ENCODE assay signal across 1 cellular context in the genomic region with DNA sequence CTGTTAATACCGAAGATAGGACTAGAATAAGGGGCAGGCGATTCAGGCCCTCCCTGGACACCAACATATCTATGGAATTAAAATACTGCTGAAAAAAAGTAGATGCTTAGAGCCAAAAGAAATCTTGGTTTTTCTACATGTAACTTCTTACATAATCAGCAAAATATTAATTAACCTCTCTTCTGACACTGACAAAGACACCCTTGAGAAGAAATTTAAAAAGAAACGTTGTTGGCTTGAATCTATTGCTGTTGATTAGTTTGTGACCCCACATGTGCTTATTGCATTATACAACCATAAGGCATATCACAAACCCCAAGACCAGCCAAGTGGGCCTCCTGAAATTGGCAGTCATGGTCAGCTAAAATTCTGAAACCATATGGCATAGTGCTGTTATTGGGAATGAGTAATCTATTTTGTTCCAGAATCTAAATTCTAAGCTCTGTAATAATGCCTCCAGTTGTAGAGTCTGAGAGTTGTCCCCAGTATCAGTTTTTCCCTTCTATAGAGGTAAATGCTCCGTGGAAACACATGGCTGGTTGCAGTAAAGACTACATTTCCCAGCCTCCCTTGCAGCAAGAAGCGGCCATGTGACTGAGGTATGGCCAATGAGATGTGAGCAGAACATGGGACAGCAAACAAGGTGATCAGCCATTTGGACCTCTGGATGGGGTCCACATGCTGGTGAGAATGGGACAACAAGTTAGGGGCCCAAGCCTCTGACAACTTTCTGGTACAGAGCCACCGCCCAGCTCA.
TF ChIP-seq lines count a peak whose summit lies in the region.

No MANE protein-coding gene starts in this region.

TF ChIP-seq in K562, 482 proteins besides CTCF, POLR2A, EP300 and RAD21 (continued from another document and continues in another):
- TF ChIP-seq ZNF24 (IDR thresholded peaks at IDR 0.05) (no peak), ZKSCAN8 (CRISPR knock-in tag; IDR thresholded peaks at IDR 0.05) (no peak), TARDBP (IDR thresholded peaks at IDR 0.05) (no peak), SRSF1 (IDR thresholded peaks at IDR 0.05; ENCODE audit: low read depth, low read length) (no peak), SIX5 (IDR thresholded peaks at IDR 0.05; ENCODE audit: borderline replicate concordance in 1 of 2, insufficient read depth in 1 of 2, low read depth in 1 of 2, low read length in 2 of 2) (peak; percentile 89 to 90), PTTG1 (tag; IDR thresholded peaks at IDR 0.05; ENCODE audit: low read depth) (no peak), SPI1 (IDR thresholded peaks at IDR 0.05; ENCODE audit: borderline replicate concordance, low read depth, low read length) (no peak), PCBP2 (IDR thresholded peaks at IDR 0.05; ENCODE audit: low read depth, low read length, poor library complexity, severe bottlenecking) (no peak), CBX1 (IDR thresholded peaks at IDR 0.05; ENCODE audit: low read depth) (no peak), DPF2 (IDR thresholded peaks at IDR 0.05) (0 out of 2 replicates have a peak, but pooled peaks have one; percentile 7), PCBP1 (IDR thresholded peaks at IDR 0.05; ENCODE audit: low read depth, low read length, poor library complexity, severe bottlenecking) (no peak), ZNF253 (CRISPR knock-in tag; conservative IDR thresholded peaks at IDR 0.05) (no peak), SREBF1 (IDR thresholded peaks at IDR 0.05; ENCODE audit: borderline replicate concordance, low read depth, low read length) (no peak), RAD51 (IDR thresholded peaks at IDR 0.05; ENCODE audit: borderline replicate concordance, low read depth) (peak; percentile 96), L3MBTL2 (IDR thresholded peaks at IDR 0.05) (0 out of 2 replicates have a peak, but pooled peaks have one; percentile 19), KLF10 (CRISPR knock-in tag; IDR thresholded peaks at IDR 0.05) (no peak), HCFC1 (IDR thresholded peaks at IDR 0.05; ENCODE audit: low read depth, low read length) (peak; percentile 96), PTBP1 (IDR thresholded peaks at IDR 0.05; ENCODE audit: low read depth, low read length) (no peak), MEIS2 (IDR thresholded peaks at IDR 0.05; ENCODE audit: partially characterized antibody) (no peak), PURB (CRISPR knock-in tag; IDR thresholded peaks at IDR 0.05; ENCODE audit: low read depth) (no peak), NELFE (IDR thresholded peaks at IDR 0.05; ENCODE audit: insufficient read depth, insufficient read length) (no peak), RBBP5 (IDR thresholded peaks at IDR 0.05; ENCODE audit: borderline replicate concordance, insufficient read depth, low read length, poor library complexity, severe bottlenecking) (no peak)
- TF ChIP-seq, protein P1, sequence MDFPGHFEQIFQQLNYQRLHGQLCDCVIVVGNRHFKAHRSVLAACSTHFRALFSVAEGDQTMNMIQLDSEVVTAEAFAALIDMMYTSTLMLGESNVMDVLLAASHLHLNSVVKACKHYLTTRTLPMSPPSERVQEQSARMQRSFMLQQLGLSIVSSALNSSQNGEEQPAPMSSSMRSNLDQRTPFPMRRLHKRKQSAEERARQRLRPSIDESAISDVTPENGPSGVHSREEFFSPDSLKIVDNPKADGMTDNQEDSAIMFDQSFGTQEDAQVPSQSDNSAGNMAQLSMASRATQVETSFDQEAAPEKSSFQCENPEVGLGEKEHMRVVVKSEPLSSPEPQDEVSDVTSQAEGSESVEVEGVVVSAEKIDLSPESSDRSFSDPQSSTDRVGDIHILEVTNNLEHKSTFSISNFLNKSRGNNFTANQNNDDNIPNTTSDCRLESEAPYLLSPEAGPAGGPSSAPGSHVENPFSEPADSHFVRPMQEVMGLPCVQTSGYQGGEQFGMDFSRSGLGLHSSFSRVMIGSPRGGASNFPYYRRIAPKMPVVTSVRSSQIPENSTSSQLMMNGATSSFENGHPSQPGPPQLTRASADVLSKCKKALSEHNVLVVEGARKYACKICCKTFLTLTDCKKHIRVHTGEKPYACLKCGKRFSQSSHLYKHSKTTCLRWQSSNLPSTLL (IDR thresholded peaks at IDR 0.05) = no peak
- TF ChIP-seq, protein P2, sequence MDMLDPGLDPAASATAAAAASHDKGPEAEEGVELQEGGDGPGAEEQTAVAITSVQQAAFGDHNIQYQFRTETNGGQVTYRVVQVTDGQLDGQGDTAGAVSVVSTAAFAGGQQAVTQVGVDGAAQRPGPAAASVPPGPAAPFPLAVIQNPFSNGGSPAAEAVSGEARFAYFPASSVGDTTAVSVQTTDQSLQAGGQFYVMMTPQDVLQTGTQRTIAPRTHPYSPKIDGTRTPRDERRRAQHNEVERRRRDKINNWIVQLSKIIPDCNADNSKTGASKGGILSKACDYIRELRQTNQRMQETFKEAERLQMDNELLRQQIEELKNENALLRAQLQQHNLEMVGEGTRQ (CRISPR knock-in tag; IDR thresholded peaks at IDR 0.05) = peak; percentile 99
- TF ChIP-seq, protein P3, sequence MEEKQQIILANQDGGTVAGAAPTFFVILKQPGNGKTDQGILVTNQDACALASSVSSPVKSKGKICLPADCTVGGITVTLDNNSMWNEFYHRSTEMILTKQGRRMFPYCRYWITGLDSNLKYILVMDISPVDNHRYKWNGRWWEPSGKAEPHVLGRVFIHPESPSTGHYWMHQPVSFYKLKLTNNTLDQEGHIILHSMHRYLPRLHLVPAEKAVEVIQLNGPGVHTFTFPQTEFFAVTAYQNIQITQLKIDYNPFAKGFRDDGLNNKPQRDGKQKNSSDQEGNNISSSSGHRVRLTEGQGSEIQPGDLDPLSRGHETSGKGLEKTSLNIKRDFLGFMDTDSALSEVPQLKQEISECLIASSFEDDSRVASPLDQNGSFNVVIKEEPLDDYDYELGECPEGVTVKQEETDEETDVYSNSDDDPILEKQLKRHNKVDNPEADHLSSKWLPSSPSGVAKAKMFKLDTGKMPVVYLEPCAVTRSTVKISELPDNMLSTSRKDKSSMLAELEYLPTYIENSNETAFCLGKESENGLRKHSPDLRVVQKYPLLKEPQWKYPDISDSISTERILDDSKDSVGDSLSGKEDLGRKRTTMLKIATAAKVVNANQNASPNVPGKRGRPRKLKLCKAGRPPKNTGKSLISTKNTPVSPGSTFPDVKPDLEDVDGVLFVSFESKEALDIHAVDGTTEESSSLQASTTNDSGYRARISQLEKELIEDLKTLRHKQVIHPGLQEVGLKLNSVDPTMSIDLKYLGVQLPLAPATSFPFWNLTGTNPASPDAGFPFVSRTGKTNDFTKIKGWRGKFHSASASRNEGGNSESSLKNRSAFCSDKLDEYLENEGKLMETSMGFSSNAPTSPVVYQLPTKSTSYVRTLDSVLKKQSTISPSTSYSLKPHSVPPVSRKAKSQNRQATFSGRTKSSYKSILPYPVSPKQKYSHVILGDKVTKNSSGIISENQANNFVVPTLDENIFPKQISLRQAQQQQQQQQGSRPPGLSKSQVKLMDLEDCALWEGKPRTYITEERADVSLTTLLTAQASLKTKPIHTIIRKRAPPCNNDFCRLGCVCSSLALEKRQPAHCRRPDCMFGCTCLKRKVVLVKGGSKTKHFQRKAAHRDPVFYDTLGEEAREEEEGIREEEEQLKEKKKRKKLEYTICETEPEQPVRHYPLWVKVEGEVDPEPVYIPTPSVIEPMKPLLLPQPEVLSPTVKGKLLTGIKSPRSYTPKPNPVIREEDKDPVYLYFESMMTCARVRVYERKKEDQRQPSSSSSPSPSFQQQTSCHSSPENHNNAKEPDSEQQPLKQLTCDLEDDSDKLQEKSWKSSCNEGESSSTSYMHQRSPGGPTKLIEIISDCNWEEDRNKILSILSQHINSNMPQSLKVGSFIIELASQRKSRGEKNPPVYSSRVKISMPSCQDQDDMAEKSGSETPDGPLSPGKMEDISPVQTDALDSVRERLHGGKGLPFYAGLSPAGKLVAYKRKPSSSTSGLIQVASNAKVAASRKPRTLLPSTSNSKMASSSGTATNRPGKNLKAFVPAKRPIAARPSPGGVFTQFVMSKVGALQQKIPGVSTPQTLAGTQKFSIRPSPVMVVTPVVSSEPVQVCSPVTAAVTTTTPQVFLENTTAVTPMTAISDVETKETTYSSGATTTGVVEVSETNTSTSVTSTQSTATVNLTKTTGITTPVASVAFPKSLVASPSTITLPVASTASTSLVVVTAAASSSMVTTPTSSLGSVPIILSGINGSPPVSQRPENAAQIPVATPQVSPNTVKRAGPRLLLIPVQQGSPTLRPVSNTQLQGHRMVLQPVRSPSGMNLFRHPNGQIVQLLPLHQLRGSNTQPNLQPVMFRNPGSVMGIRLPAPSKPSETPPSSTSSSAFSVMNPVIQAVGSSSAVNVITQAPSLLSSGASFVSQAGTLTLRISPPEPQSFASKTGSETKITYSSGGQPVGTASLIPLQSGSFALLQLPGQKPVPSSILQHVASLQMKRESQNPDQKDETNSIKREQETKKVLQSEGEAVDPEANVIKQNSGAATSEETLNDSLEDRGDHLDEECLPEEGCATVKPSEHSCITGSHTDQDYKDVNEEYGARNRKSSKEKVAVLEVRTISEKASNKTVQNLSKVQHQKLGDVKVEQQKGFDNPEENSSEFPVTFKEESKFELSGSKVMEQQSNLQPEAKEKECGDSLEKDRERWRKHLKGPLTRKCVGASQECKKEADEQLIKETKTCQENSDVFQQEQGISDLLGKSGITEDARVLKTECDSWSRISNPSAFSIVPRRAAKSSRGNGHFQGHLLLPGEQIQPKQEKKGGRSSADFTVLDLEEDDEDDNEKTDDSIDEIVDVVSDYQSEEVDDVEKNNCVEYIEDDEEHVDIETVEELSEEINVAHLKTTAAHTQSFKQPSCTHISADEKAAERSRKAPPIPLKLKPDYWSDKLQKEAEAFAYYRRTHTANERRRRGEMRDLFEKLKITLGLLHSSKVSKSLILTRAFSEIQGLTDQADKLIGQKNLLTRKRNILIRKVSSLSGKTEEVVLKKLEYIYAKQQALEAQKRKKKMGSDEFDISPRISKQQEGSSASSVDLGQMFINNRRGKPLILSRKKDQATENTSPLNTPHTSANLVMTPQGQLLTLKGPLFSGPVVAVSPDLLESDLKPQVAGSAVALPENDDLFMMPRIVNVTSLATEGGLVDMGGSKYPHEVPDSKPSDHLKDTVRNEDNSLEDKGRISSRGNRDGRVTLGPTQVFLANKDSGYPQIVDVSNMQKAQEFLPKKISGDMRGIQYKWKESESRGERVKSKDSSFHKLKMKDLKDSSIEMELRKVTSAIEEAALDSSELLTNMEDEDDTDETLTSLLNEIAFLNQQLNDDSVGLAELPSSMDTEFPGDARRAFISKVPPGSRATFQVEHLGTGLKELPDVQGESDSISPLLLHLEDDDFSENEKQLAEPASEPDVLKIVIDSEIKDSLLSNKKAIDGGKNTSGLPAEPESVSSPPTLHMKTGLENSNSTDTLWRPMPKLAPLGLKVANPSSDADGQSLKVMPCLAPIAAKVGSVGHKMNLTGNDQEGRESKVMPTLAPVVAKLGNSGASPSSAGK (IDR thresholded peaks at IDR 0.05) = 0 out of 2 replicates have a peak, but pooled peaks have one; percentile 11
- TF ChIP-seq, protein P4, sequence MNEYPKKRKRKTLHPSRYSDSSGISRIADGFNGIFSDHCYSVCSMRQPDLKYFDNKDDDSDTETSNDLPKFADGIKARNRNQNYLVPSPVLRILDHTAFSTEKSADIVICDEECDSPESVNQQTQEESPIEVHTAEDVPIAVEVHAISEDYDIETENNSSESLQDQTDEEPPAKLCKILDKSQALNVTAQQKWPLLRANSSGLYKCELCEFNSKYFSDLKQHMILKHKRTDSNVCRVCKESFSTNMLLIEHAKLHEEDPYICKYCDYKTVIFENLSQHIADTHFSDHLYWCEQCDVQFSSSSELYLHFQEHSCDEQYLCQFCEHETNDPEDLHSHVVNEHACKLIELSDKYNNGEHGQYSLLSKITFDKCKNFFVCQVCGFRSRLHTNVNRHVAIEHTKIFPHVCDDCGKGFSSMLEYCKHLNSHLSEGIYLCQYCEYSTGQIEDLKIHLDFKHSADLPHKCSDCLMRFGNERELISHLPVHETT (CRISPR knock-in tag; conservative IDR thresholded peaks at IDR 0.05 in 1 of 2, IDR thresholded peaks at IDR 0.05 in 1 of 2) = no peak
- TF ChIP-seq, protein P5, sequence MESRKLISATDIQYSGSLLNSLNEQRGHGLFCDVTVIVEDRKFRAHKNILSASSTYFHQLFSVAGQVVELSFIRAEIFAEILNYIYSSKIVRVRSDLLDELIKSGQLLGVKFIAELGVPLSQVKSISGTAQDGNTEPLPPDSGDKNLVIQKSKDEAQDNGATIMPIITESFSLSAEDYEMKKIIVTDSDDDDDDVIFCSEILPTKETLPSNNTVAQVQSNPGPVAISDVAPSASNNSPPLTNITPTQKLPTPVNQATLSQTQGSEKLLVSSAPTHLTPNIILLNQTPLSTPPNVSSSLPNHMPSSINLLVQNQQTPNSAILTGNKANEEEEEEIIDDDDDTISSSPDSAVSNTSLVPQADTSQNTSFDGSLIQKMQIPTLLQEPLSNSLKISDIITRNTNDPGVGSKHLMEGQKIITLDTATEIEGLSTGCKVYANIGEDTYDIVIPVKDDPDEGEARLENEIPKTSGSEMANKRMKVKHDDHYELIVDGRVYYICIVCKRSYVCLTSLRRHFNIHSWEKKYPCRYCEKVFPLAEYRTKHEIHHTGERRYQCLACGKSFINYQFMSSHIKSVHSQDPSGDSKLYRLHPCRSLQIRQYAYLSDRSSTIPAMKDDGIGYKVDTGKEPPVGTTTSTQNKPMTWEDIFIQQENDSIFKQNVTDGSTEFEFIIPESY (CRISPR knock-in tag; IDR thresholded peaks at IDR 0.05) = no peak
- TF ChIP-seq, protein P6, sequence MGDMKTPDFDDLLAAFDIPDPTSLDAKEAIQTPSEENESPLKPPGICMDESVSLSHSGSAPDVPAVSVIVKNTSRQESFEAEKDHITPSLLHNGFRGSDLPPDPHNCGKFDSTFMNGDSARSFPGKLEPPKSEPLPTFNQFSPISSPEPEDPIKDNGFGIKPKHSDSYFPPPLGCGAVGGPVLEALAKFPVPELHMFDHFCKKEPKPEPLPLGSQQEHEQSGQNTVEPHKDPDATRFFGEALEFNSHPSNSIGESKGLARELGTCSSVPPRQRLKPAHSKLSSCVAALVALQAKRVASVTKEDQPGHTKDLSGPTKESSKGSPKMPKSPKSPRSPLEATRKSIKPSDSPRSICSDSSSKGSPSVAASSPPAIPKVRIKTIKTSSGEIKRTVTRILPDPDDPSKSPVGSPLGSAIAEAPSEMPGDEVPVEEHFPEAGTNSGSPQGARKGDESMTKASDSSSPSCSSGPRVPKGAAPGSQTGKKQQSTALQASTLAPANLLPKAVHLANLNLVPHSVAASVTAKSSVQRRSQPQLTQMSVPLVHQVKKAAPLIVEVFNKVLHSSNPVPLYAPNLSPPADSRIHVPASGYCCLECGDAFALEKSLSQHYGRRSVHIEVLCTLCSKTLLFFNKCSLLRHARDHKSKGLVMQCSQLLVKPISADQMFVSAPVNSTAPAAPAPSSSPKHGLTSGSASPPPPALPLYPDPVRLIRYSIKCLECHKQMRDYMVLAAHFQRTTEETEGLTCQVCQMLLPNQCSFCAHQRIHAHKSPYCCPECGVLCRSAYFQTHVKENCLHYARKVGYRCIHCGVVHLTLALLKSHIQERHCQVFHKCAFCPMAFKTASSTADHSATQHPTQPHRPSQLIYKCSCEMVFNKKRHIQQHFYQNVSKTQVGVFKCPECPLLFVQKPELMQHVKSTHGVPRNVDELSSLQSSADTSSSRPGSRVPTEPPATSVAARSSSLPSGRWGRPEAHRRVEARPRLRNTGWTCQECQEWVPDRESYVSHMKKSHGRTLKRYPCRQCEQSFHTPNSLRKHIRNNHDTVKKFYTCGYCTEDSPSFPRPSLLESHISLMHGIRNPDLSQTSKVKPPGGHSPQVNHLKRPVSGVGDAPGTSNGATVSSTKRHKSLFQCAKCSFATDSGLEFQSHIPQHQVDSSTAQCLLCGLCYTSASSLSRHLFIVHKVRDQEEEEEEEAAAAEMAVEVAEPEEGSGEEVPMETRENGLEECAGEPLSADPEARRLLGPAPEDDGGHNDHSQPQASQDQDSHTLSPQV (IDR thresholded peaks at IDR 0.05) = peak; percentile 35; the same call in 1 of the 2 replicates
- TF ChIP-seq, protein P7, sequence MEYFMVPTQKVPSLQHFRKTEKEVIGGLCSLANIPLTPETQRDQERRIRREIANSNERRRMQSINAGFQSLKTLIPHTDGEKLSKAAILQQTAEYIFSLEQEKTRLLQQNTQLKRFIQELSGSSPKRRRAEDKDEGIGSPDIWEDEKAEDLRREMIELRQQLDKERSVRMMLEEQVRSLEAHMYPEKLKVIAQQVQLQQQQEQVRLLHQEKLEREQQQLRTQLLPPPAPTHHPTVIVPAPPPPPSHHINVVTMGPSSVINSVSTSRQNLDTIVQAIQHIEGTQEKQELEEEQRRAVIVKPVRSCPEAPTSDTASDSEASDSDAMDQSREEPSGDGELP (CRISPR knock-in tag; IDR thresholded peaks at IDR 0.05; ENCODE audit: borderline replicate concordance) = peak; percentile 28; the same call in 1 of the 2 replicates
